8 cellular contexts compared by ENCODE assay signal in genomic region chr1:206706298-206706791, GRCh38. TPM values are rescaled to one million over a fixed set of nuclear protein-coding genes. Genes with fewer than 3 reads are reported as not detected.
DNase-seq lines count a peak whose midpoint lies in the region; ATAC-seq and TF ChIP-seq lines count a peak whose summit lies in the region.

No MANE protein-coding gene starts in this region.

- H3K4me3 Mint-ChIP-seq in activated B cell treated with CpG ODN at 0.5 μM for 24 hours = peak overlapping the region; percentile 18

- H3K27me3 ChIP-seq in HAP-1 (ENCODE audit: low read depth) = no peaks in the 10 kb centered on the region

- TF ChIP-seq CTCF in activated B cell treated with CpG ODN at 0.5 μM for 24 hours (IDR thresholded peaks at IDR 0.05) = no peak

- in situ Hi-C loops in HAP-1 (cut with MboI; ENCODE audit: low sequenced_read_pairs) = no loop called here

- H3K27ac Mint-ChIP-seq in activated B cell treated with CpG ODN at 0.5 μM for 24 hours = peak overlapping the region; percentile 33

- CTCF ChIA-PET in activated B cell treated with CpG ODN at 0.5 μM for 24 hours (lab: Charles Lee) = interaction anchor here (0.7 to 3.8 kb wide), 4 partner anchors 20 to 206 kb away, joined by 3 to 19 read pairs (median 3); partner anchors contain the start of gene DYRK3

- H3K4me1 ChIP-seq in HAP-1 = peaks cover 9% of the 10 kb centered on the region; the same call in 1 of the 2 replicates

- peak; percentile 17 to 75 (median 36) for DNase-seq in NCI-H1417 (lab: John Stamatoyannopoulos, UW)
- DNase-seq in NCI-H1417 treated with DMSO at 0.1 percent for 48 hours (lab: John Stamatoyannopoulos, UW) = no peak
- no peak for DNase-seq in activated B cell treated with CpG ODN at 0.5 μM for 24 hours
- peak; percentile 74 for DNase-seq in left cardiac atrium
- peak; percentile 29 to 60 for DNase-seq in stimulated activated CD4-positive, alpha-beta T cell treated with anti-CD3 and anti-CD28 coated beads, Interleukin-4, amount 100 ng/mL, for 4 hours
- no peak for DNase-seq in HAP-1 (ENCODE audit: low spot score in 2 of 2)
- DNase-seq in HPDE6-E6E7 (ENCODE audit: extremely low spot score) = no peak

- ATAC-seq in activated B cell treated with CpG ODN at 0.5 μM for 24 hours (ENCODE audit: low read depth) (peak; percentile 14), left cardiac atrium (peak; percentile 41 to 48), GM18498 (IDR thresholded peaks at IDR 0.05; ENCODE audit: unreplicated experiment) (no peak)

- H3K36me3 ChIP-seq in HAP-1 (replicated peaks) = no peaks in the 10 kb centered on the region

- no peaks in the 10 kb centered on the region for H3K9me3 Mint-ChIP-seq in activated B cell treated with CpG ODN at 0.5 μM for 24 hours

- peaks cover 2% of the 10 kb centered on the region for H3K36me3 Mint-ChIP-seq in activated B cell treated with CpG ODN at 0.5 μM for 24 hours (ENCODE audit: low read depth)

- no peak overlapping the region for H3K4me3 ChIP-seq in HAP-1

- no peaks in the 10 kb centered on the region for H3K9me3 ChIP-seq in HAP-1

- POLR2A ChIA-PET in activated B cell treated with CpG ODN at 0.5 μM for 24 hours (lab: Charles Lee) = interaction anchor here (0.6 kb wide), 1 partner anchor 8 kb away, joined by 8 read pairs; no protein-coding TSS in a partner anchor

- peaks cover 91% of the 10 kb centered on the region for H3K4me1 Mint-ChIP-seq in activated B cell treated with CpG ODN at 0.5 μM for 24 hours

- intact Hi-C loops in activated B cell treated with CpG ODN at 0.5 μM for 24 hours (cut with micrococcal nuclease) (no loop called here), left cardiac atrium (cut with DNase I) (no loop called here)

- H3K27me3 Mint-ChIP-seq in activated B cell treated with CpG ODN at 0.5 μM for 24 hours = no peaks in the 10 kb centered on the region

RNA-seq across cellular contexts. Expression of gene MAPKAPK2, which starts 21.6 kb away (rescaled TPM):
- total RNA-seq in activated B cell treated with CpG ODN at 0.5 μM for 24 hours = 71.2 and 72.1 TPM in 2 replicates
- 100 to 1,000 TPM; 154 to 219 TPM for total RNA-seq in left cardiac atrium

Comparison
In these comparisons a context has a peak if more than half of its experiments do, and no peak if none do; other contexts are left out.
1. DNase-seq: peak in NCI-H1417 (3 of 3), left cardiac atrium (single experiment) and stimulated activated CD4-positive, alpha-beta T cell treated with anti-CD3 and anti-CD28 coated beads, Interleukin-4, amount 100 ng/mL, for 4 hours (2 of 2); none in NCI-H1417 treated with DMSO at 0.1 percent for 48 hours (single experiment), activated B cell treated with CpG ODN at 0.5 μM for 24 hours (single experiment), HAP-1 (0 of 2) and HPDE6-E6E7 (single experiment).